In the genomic region with DNA sequence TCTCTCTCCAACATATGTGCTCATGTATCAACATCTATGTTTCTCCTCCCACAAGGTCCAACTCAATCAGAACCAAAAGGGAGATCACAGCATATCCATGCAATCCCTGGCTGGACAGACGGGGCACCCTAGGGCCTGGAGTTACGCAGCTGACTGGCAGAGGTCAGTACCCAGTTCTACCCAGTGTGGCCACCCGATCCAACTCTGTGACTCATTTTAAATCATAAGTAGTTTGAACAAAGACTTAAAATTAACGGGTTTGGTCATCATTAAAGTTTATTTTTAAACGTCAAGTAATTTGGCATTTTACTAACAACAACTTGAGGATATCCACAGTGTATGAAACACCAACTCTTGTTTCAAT, we compare ENCODE assay signal across 15 cellular contexts. TPM values are rescaled to one million over a fixed set of nuclear protein-coding genes. Genes with fewer than 3 reads are reported as not detected.
DNase-seq lines count a peak whose midpoint lies in the region; ATAC-seq, FAIRE-seq and TF ChIP-seq lines count a peak whose summit lies in the region.
"Had no signal": no experiment of that assay in that cellular context is flagged by ENCODE, and none has a peak within 500 bp of the region (broad histone marks: within the 10 kb centered on the region; RNA-seq: fewer than 3 reads in every experiment).

No MANE protein-coding gene starts in this region.

- FAIRE-seq in small intestine (lab: Jason Lieb, UNC) = no peak
- FAIRE-seq: H1, K562 had no signal

- H3K36me3 ChIP-seq in right atrium auricular region = no peaks in the 10 kb centered on the region
- no peaks in the 10 kb centered on the region for H3K36me3 ChIP-seq in HAP-1 (replicated peaks)
- H3K36me3 ChIP-seq in small intestine (ENCODE audit: control insufficient read depth in 2 of 2, insufficient read depth in 2 of 2, low read length in 2 of 2) = no peaks in the 10 kb centered on the region

- H3K9me3 ChIP-seq in right atrium auricular region (no peaks in the 10 kb centered on the region), HAP-1 (no peaks in the 10 kb centered on the region), small intestine (ENCODE audit: control insufficient read depth, low read depth) (no peaks in the 10 kb centered on the region)

- TF ChIP-seq CTCF in WTC11 (IDR thresholded peaks at IDR 0.05) = no peak
- no peak for TF ChIP-seq CTCF in right atrium auricular region (IDR thresholded peaks at IDR 0.05)

- peaks cover 18% of the 10 kb centered on the region for H3K4me1 Mint-ChIP-seq in WTC11

- in situ Hi-C loops in HAP-1 (cut with MboI; ENCODE audit: low sequenced_read_pairs) = no loop called here

- intact Hi-C loops in sciatic nerve (cut with DNase I) = no loop called here

- H3K4me1 ChIP-seq in right atrium auricular region (peaks cover 0 to 33% of the 10 kb centered on the region in 2 donors), HAP-1 (peaks cover 3% of the 10 kb centered on the region; the same call in 1 of the 2 replicates), small intestine (ENCODE audit: control insufficient read depth in 2 of 2, insufficient read depth in 1 of 2, low read depth in 1 of 2, low read length in 1 of 2) (peaks cover 2 to 4% of the 10 kb centered on the region in 2 donors)

- no peak overlapping the region for H3K4me3 Mint-ChIP-seq in WTC11
- H3K4me3 Mint-ChIP-seq: type B pancreatic cell had no signal

- POLR2A ChIA-PET in WTC11 (lab: Charles Lee) = no interaction called here

- H3K27ac Mint-ChIP-seq in WTC11 = 0 out of 2 replicates have a peak overlapping the region, but pooled peaks have one; percentile 46
- H3K27ac Mint-ChIP-seq: type B pancreatic cell had no signal

- no peaks in the 10 kb centered on the region for H3K27me3 Mint-ChIP-seq in WTC11 (ENCODE audit: low read depth)
- H3K27me3 Mint-ChIP-seq: type B pancreatic cell had no signal

- H3K36me3 Mint-ChIP-seq in WTC11 = no peaks in the 10 kb centered on the region
- H3K36me3 Mint-ChIP-seq: type B pancreatic cell had no signal

- H3K27me3 ChIP-seq in right atrium auricular region = no peaks in the 10 kb centered on the region
- H3K27me3 ChIP-seq in HAP-1 (ENCODE audit: low read depth) = no peaks in the 10 kb centered on the region
- H3K27me3 ChIP-seq in small intestine (ENCODE audit: control insufficient read depth in 2 of 2, insufficient read depth in 2 of 2, low read length in 2 of 2) = no peaks in the 10 kb centered on the region

- peak overlapping the region; percentile 38 to 73 for H3K27ac ChIP-seq in right atrium auricular region
- H3K27ac ChIP-seq in small intestine (ENCODE audit: low read depth in 1 of 2, low read length in 1 of 2) = no peak overlapping the region
- H3K27ac ChIP-seq: C4-2B had no signal

- CTCF ChIA-PET in WTC11 (lab: Charles Lee) = interaction anchor here (0.9 kb wide), 1 partner anchor 179 kb away, joined by 3 read pairs; no protein-coding TSS in a partner anchor

- DNase-seq in ELR (ENCODE audit: low read depth) (peak; percentile 72), WTC11 (ENCODE audit: low spot score) (no peak), right atrium auricular region (ENCODE audit: low spot score) (no peak), sciatic nerve (ENCODE audit: low spot score) (no peak), GF-D8 (lab: John Stamatoyannopoulos, UW) (no peak), HAP-1 (ENCODE audit: low spot score in 2 of 2) (no peak), NCI-H1436 (lab: John Stamatoyannopoulos, UW) (no peak), small intestine (no peak)
- DNase-seq: activated T-cell treated with anti-CD3 and anti-CD28 coated beads, Interleukin-2, amount 50 U/mL, for 48 hours; SIG-M5 had no signal

- H3K4me3 ChIP-seq in right atrium auricular region = no peak overlapping the region
- H3K4me3 ChIP-seq in HAP-1 = no peak overlapping the region
- H3K4me3 ChIP-seq in small intestine (ENCODE audit: low read depth in 1 of 2, low read length in 2 of 2) = no peak overlapping the region
- H3K4me3 ChIP-seq: K562 had no signal

- ATAC-seq in WTC11 = no peak
- ATAC-seq in sciatic nerve = peak; percentile 57
- ATAC-seq: esophagus mucosa, K562 had no signal

- H3K9me3 Mint-ChIP-seq in WTC11 = 0 out of 2 replicates have a peak, but pooled peaks cover 4% of the 10 kb centered on the region
- H3K9me3 Mint-ChIP-seq: type B pancreatic cell had no signal

- WGBS in small intestine, 3 donors = 77 to 92% (median 85%) methylated on average over 5 of the region's 5 CpGs

TF ChIP-seq in WTC11, 78 proteins besides CTCF, POLR2A, EP300 and RAD21:
- no peak for TF ChIP-seq FOXK1 (CRISPR knock-in tag; IDR thresholded peaks at IDR 0.05)
- no peak for TF ChIP-seq GRHL2 (CRISPR knock-in tag; IDR thresholded peaks at IDR 0.05; ENCODE audit: insufficient replicate concordance, severe bottlenecking)
- no peak for TF ChIP-seq GTF2I (CRISPR knock-in tag; conservative IDR thresholded peaks at IDR 0.05)
- TF ChIP-seq, protein P1, sequence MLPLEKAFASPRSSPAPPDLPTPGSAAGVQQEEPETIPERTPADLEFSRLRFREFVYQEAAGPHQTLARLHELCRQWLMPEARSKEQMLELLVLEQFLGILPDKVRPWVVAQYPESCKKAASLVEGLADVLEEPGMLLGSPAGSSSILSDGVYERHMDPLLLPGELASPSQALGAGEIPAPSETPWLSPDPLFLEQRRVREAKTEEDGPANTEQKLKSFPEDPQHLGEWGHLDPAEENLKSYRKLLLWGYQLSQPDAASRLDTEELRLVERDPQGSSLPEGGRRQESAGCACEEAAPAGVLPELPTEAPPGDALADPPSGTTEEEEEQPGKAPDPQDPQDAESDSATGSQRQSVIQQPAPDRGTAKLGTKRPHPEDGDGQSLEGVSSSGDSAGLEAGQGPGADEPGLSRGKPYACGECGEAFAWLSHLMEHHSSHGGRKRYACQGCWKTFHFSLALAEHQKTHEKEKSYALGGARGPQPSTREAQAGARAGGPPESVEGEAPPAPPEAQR (CRISPR knock-in tag; IDR thresholded peaks at IDR 0.05) = no peak
- TF ChIP-seq, protein P2, sequence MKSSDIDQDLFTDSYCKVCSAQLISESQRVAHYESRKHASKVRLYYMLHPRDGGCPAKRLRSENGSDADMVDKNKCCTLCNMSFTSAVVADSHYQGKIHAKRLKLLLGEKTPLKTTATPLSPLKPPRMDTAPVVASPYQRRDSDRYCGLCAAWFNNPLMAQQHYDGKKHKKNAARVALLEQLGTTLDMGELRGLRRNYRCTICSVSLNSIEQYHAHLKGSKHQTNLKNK (CRISPR knock-in tag; IDR thresholded peaks at IDR 0.05) = no peak
- TF ChIP-seq NR2C2 (CRISPR knock-in tag; IDR thresholded peaks at IDR 0.05) = no peak
- TF ChIP-seq ZNF219 (CRISPR knock-in tag; IDR thresholded peaks at IDR 0.05; ENCODE audit: borderline replicate concordance) = no peak
- no peak for TF ChIP-seq ZNF138 (CRISPR knock-in tag; conservative IDR thresholded peaks at IDR 0.05)
- no peak for TF ChIP-seq MYBL2 (CRISPR knock-in tag; IDR thresholded peaks at IDR 0.05)
- TF ChIP-seq, protein P3, sequence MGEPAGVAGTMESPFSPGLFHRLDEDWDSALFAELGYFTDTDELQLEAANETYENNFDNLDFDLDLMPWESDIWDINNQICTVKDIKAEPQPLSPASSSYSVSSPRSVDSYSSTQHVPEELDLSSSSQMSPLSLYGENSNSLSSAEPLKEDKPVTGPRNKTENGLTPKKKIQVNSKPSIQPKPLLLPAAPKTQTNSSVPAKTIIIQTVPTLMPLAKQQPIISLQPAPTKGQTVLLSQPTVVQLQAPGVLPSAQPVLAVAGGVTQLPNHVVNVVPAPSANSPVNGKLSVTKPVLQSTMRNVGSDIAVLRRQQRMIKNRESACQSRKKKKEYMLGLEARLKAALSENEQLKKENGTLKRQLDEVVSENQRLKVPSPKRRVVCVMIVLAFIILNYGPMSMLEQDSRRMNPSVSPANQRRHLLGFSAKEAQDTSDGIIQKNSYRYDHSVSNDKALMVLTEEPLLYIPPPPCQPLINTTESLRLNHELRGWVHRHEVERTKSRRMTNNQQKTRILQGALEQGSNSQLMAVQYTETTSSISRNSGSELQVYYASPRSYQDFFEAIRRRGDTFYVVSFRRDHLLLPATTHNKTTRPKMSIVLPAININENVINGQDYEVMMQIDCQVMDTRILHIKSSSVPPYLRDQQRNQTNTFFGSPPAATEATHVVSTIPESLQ (CRISPR knock-in tag; IDR thresholded peaks at IDR 0.05) = no peak
- TF ChIP-seq, protein P4, sequence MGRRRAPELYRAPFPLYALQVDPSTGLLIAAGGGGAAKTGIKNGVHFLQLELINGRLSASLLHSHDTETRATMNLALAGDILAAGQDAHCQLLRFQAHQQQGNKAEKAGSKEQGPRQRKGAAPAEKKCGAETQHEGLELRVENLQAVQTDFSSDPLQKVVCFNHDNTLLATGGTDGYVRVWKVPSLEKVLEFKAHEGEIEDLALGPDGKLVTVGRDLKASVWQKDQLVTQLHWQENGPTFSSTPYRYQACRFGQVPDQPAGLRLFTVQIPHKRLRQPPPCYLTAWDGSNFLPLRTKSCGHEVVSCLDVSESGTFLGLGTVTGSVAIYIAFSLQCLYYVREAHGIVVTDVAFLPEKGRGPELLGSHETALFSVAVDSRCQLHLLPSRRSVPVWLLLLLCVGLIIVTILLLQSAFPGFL (CRISPR knock-in tag; IDR thresholded peaks at IDR 0.05; ENCODE audit: borderline replicate concordance) = no peak
- TF ChIP-seq ZNF263 (CRISPR knock-in tag; IDR thresholded peaks at IDR 0.05; ENCODE audit: low read depth) = no peak
- TF ChIP-seq CREM (CRISPR knock-in tag; IDR thresholded peaks at IDR 0.05) = no peak
- no peak for TF ChIP-seq PRRX2 (CRISPR knock-in tag; IDR thresholded peaks at IDR 0.05)

RNA-seq across cellular contexts. Expression of a gene that starts 59.5 kb away (rescaled TPM):
- total RNA-seq in WTC11 (2021) (43.2 to 49.0 TPM (median 48.5 TPM) in 3 replicates), right atrium auricular region (10 to 100 TPM; 37.3 to 75.3 TPM), sciatic nerve (147 TPM)
- 10 to 100 TPM in 1 of 3 donors, 1 to 10 TPM in 2; 4.5 to 12.0 (median 5.7) TPM for polyA plus RNA-seq in small intestine

Comparison
In these comparisons a context has a peak if more than half of its experiments do, and no peak if none do; other contexts are left out.
1. H3K27ac ChIP-seq: peak in right atrium auricular region (2 of 2); none in small intestine (0 of 2).